In genomic region chr1:44511363-44511762, GRCh38 we compare ENCODE assay signal across 18 cellular contexts.
DNase-seq lines count a peak whose midpoint lies in the region; ATAC-seq and TF ChIP-seq lines count a peak whose summit lies in the region.
"Had no signal": no experiment of that assay in that cellular context is flagged by ENCODE, and none has a peak within 500 bp of the region (broad histone marks: within the 10 kb centered on the region; RNA-seq: fewer than 3 reads in every experiment).

No MANE protein-coding gene starts in this region.

- POLR2A ChIA-PET in MCF 10A (lab: Yijun Ruan, JAX), result no interaction called here

- H3K4me2 ChIP-seq in mammary epithelial cell (ENCODE audit: insufficient read depth, low read depth, low read length) (no peak overlapping the region), neural progenitor cell (no peak overlapping the region)

- no peak for DNase-seq in MCF 10A (ENCODE audit: unreplicated experiment)
- DNase-seq in mammary epithelial cell, result no peak
- DNase-seq in caudate nucleus (lab: John Stamatoyannopoulos, UW), result no peak
- no peak for DNase-seq in neural progenitor cell (ENCODE audit: low spot score)
- DNase-seq in activated CD8-positive, alpha-beta memory T cell treated with anti-CD3 and anti-CD28 coated beads, Interleukin-2, amount 50 U/mL, for 48 hours, result no peak
- no peak for DNase-seq in activated effector memory CD4-positive, alpha-beta T cell treated with Interleukin-2 at 50 U/mL for 16 hours
- DNase-seq: Calu3, DMS79, HFFc6, Karpas-422, MM.1S, NCI-H1092 treated with DMSO at 0.1 percent for 48 hours, NCI-H1694, NCI-H226 had no signal

- H3K4me1 Mint-ChIP-seq in MCF 10A (ENCODE audit: insufficient read depth, unreplicated experiment) (peaks cover 19% of the 10 kb centered on the region), neural progenitor cell (peaks cover 48% of the 10 kb centered on the region)

- ATAC-seq in GM19351 (IDR thresholded peaks at IDR 0.05; ENCODE audit: unreplicated experiment), result no peak
- ATAC-seq: Panc1, Right ventricle myocardium inferior had no signal

- H2AFZ ChIP-seq in mammary epithelial cell (ENCODE audit: low read depth, low read length) (no peak overlapping the region), neural progenitor cell (replicated peaks) (no peak overlapping the region)

- no peak overlapping the region for H3K4me3 ChIP-seq in mammary epithelial cell (replicated peaks in 1 of 3; ENCODE audit: insufficient read depth in 1 of 3, low read depth in 2 of 3, low read length in 3 of 3)
- no peak overlapping the region for H3K4me3 ChIP-seq in neural progenitor cell

- H3F3A ChIP-seq in neural progenitor cell (ENCODE audit: low read depth), result peaks cover 26% of the 10 kb centered on the region

- H3K4me1 ChIP-seq in mammary epithelial cell (ENCODE audit: insufficient read depth, low read length), result peaks cover 18% of the 10 kb centered on the region
- peaks cover 17% of the 10 kb centered on the region for H3K4me1 ChIP-seq in neural progenitor cell

- H3K36me3 Mint-ChIP-seq in MCF 10A (ENCODE audit: insufficient read depth, unreplicated experiment) (peaks cover 9% of the 10 kb centered on the region), neural progenitor cell (peaks cover 3% of the 10 kb centered on the region)
- H3K36me3 Mint-ChIP-seq: CD4-positive, alpha-beta memory T cell had no signal

- WGBS in mammary epithelial cell (ENCODE audit: low coverage, missing lambda C conversion rate), result 67% methylated on average over 3 of the region's 3 CpGs

- no peaks in the 10 kb centered on the region for H3K27me3 Mint-ChIP-seq in MCF 10A (ENCODE audit: insufficient read depth, unreplicated experiment)
- H3K27me3 Mint-ChIP-seq in neural progenitor cell (ENCODE audit: insufficient read depth, low read depth), result peaks cover 74% of the 10 kb centered on the region

- H4K20me1 ChIP-seq in mammary epithelial cell (ENCODE audit: insufficient read depth, low read length) (no peaks in the 10 kb centered on the region), neural progenitor cell (ENCODE audit: low read depth) (peaks cover 56% of the 10 kb centered on the region)

- H3K4me3 Mint-ChIP-seq in MCF 10A (ENCODE audit: unreplicated experiment) (no peak overlapping the region), neural progenitor cell (peak overlapping the region; percentile 4)
- H3K4me3 Mint-ChIP-seq: HFFc6 had no signal

- dilution Hi-C loops in mammary epithelial cell (cut with HindIII; ENCODE audit: low sequenced_read_pairs), result no loop called here

- BruUV-seq in MCF 10A (replicated peaks; lab: Mats Ljungman, UMichigan), result no TSS peak
- BruUV-seq in mammary epithelial cell (replicated peaks; lab: Mats Ljungman, UMichigan), result no TSS peak

- intact Hi-C loops in MCF 10A (cut with micrococcal nuclease) (no loop called here), mammary epithelial cell (cut with micrococcal nuclease) (no loop called here)

- H3K79me2 ChIP-seq in mammary epithelial cell (ENCODE audit: insufficient read depth, low read length) (no peaks in the 10 kb centered on the region), neural progenitor cell (ENCODE audit: low read depth) (no peaks in the 10 kb centered on the region)

- CTCF ChIA-PET in MCF 10A (lab: Yijun Ruan, JAX) (interaction anchor here (0.7 kb wide), 2 partner anchors 10 to 58 kb away, joined by 3 to 4 read pairs; no protein-coding TSS in a partner anchor), mammary epithelial cell (lab: Charles Lee; ENCODE audit: low non-redundant PET) (no interaction called here)

- in situ Hi-C loops in mammary epithelial cell (cut with MboI; ENCODE audit: low sequenced_read_pairs in 2 of 2), result no loop called here

- H3K9me3 ChIP-seq in mammary epithelial cell (replicated peaks; ENCODE audit: insufficient read depth, low read length) (no peaks in the 10 kb centered on the region), neural progenitor cell (ENCODE audit: low read depth) (no peaks in the 10 kb centered on the region)

- H3K27ac ChIP-seq in mammary epithelial cell (ENCODE audit: insufficient read depth, low read depth, low read length) (no peak overlapping the region), caudate nucleus (ENCODE audit: low read depth, low read length) (peak overlapping the region; percentile 78), neural progenitor cell (no peak overlapping the region)

- H3K27ac Mint-ChIP-seq in MCF 10A (ENCODE audit: low read depth, unreplicated experiment), result peak overlapping the region; percentile 41
- H3K27ac Mint-ChIP-seq in neural progenitor cell, result no peak overlapping the region
- H3K27ac Mint-ChIP-seq: HFFc6 had no signal

- H3K27me3 ChIP-seq in mammary epithelial cell (ENCODE audit: insufficient read depth, low read length) (peaks cover 5% of the 10 kb centered on the region), neural progenitor cell (peaks cover 100% of the 10 kb centered on the region)

- H3K9me3 Mint-ChIP-seq in MCF 10A (ENCODE audit: unreplicated experiment) (no peaks in the 10 kb centered on the region), neural progenitor cell (peaks cover 7% of the 10 kb centered on the region)
- H3K9me3 Mint-ChIP-seq: CD4-positive, alpha-beta memory T cell; HFFc6 had no signal

- no peak overlapping the region for H3K9ac ChIP-seq in mammary epithelial cell (ENCODE audit: insufficient read depth, low read length)
- H3K9ac ChIP-seq in neural progenitor cell, result no peak overlapping the region

- H3K36me3 ChIP-seq in mammary epithelial cell (ENCODE audit: insufficient read depth, low read length), result no peaks in the 10 kb centered on the region
- no peaks in the 10 kb centered on the region for H3K36me3 ChIP-seq in neural progenitor cell

- TF ChIP-seq CTCF in MCF 10A (IDR thresholded peaks at IDR 0.05; ENCODE audit: unreplicated experiment) (no peak), mammary epithelial cell (conservative IDR thresholded peaks at IDR 0.05 in 1 of 2, IDR thresholded peaks at IDR 0.05 in 1 of 2; ENCODE audit: extremely low read depth in 1 of 2, insufficient read depth in 1 of 2, low read depth in 1 of 2, low read length in 2 of 2) (no peak), neural progenitor cell (IDR thresholded peaks at IDR 0.05) (no peak)
